34 cellular contexts compared by ENCODE assay signal in genomic region chr17:56471661-56472060, GRCh38.
"Had no signal": no experiment of that assay in that cellular context is flagged by ENCODE, and none has a peak within 500 bp of the region (broad histone marks: within the 10 kb centered on the region; RNA-seq: fewer than 3 reads in every experiment).

No MANE protein-coding gene starts in this region.

- H3K27me3 ChIP-seq: adrenal gland, brain microvascular endothelial cell, Peyer's patch, SJSA1 had no signal

- H3K27ac Mint-ChIP-seq: activated B cell treated with CpG ODN at 0.5 μM for 24 hours; activated CD4-positive, alpha-beta memory T cell treated with anti-CD3 and anti-CD28 coated beads for 36 hours; activated naive CD4-positive, alpha-beta T cell treated with anti-CD3 and anti-CD28 coated beads for 36 hours; activated naive CD4-positive, alpha-beta T cell treated with anti-CD3 and anti-CD28 coated beads, Interleukin-2, amount 50 U/mL, for 72 hours; activated T-helper 1 cell treated with anti-CD3 and anti-CD28 coated beads, Interleukin-12 subunit alpha, Interleukin-12 subunit beta, Interleukin-2, Interleukin-4 antibody, amounts not matched to agents 30 ng/mL and 10 ng/mL and 1 ng/mL, durations not matched to agents 14 hours and 24 hours and 36 hours had no signal

- H3K36me3 Mint-ChIP-seq: activated CD4-positive, alpha-beta memory T cell treated with anti-CD3 and anti-CD28 coated beads for 36 hours had no signal

- H3K9me3 ChIP-seq: adrenal gland, Peyer's patch, SJSA1 had no signal

- H3K36me3 ChIP-seq: adrenal gland, brain microvascular endothelial cell, Peyer's patch, SJSA1 had no signal

- H3K4me3 Mint-ChIP-seq: activated B cell treated with CpG ODN at 0.5 μM for 24 hours; activated CD4-positive, alpha-beta memory T cell treated with anti-CD3 and anti-CD28 coated beads for 36 hours; activated naive CD4-positive, alpha-beta T cell treated with anti-CD3 and anti-CD28 coated beads for 36 hours; activated T-cell treated with anti-CD3 and anti-CD28 coated beads, Interleukin-2, amount 50 U/mL, for 4 hours; activated T-helper 1 cell treated with anti-CD3 and anti-CD28 coated beads, Interleukin-12 subunit alpha, Interleukin-12 subunit beta, Interleukin-2, Interleukin-4 antibody, amounts not matched to agents 30 ng/mL and 10 ng/mL and 1 ng/mL, durations not matched to agents 14 hours and 24 hours and 36 hours had no signal

- H3K27ac ChIP-seq: adrenal gland, brain microvascular endothelial cell, Peyer's patch, SJSA1, VCaP had no signal

- H3K4me1 ChIP-seq: adrenal gland, Peyer's patch, SJSA1 had no signal

- H3K9me3 Mint-ChIP-seq: activated CD4-positive, alpha-beta memory T cell treated with anti-CD3 and anti-CD28 coated beads for 36 hours; activated T-helper 1 cell treated with anti-CD3 and anti-CD28 coated beads, Interleukin-12 subunit alpha, Interleukin-12 subunit beta, Interleukin-2, Interleukin-4 antibody, amounts not matched to agents 30 ng/mL and 10 ng/mL and 1 ng/mL, durations not matched to agents 14 hours and 24 hours and 36 hours had no signal

- H3K4me3 ChIP-seq: adrenal gland, Peyer's patch, SJSA1 had no signal

- DNase-seq: activated B cell treated with CpG ODN at 0.5 μM for 24 hours; activated CD4-positive, alpha-beta memory T cell treated with anti-CD3 and anti-CD28 coated beads for 36 hours; activated CD4-positive, alpha-beta T cell treated with anti-CD3 and anti-CD28 coated beads for 4 hours; activated CD4-positive, alpha-beta T cell treated with anti-CD3 and anti-CD28 coated beads, Interleukin-2, amount 50 U/mL, for 1 hour; activated CD4-positive, CD25-positive, alpha-beta regulatory T cell treated with anti-CD3 and anti-CD28 coated beads, Interleukin-2, amount 50 U/mL, for 72 hours; activated CD8-positive, alpha-beta memory T cell treated with anti-CD3 and anti-CD28 coated beads, Interleukin-2, amount 50 U/mL, for 4 hours; activated gamma-delta T cell treated with Interleukin-2 at 50 U/mL for 16 hours; activated naive CD4-positive, alpha-beta T cell treated with anti-CD3 and anti-CD28 coated beads for 36 hours; activated T-cell treated with anti-CD3 and anti-CD28 coated beads for 4 hours; activated T-cell treated with anti-CD3 and anti-CD28 coated beads, Interleukin-2, amount 50 U/mL, for 4 hours; adrenal gland; anterior cingulate cortex; brain microvascular endothelial cell; central memory CD4-positive, alpha-beta T cell; NCI-H1092 treated with DMSO at 0.1 percent for 48 hours; NCI-H1417; NCI-H187 treated with DMSO at 0.1 percent for 48 hours; NCI-H2081; NCI-H2171 treated with DMSO at 0.1 percent for 48 hours; NCI-H345; NCI-H524 treated with DMSO at 0.1 percent for 48 hours; NK-92 treated with Interleukin-12 subunit alpha and Interleukin-12 subunit beta, amount 100 ng/mL, for 24 hours; PC-3; Peyer's patch; RPMI8226; SHP77 treated with DMSO at 0.1 percent for 48 hours; SW 1271; T-helper 1 cell; T-helper 2 cell; T-helper 9 cell had no signal
